In the genomic region with DNA sequence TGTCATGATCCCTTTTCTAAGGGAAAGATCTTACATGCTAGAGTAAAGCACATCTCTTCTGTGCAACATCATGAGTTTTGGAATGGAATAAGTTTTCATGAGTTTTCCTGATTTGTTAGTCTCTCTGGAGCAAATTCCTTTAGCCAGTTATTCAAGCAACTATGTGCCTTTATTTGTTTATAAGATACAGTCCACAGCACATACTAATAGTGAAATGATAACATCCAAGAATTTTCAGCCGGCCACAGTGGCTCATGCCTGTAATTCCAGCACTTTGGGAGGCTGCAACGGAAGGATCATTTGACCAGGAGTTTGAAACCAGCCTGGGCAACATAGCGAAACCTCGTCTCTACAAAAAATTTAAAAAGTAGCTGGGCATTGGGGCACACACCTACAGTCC, we compare ENCODE assay signal across 16 cellular contexts.
DNase-seq lines count a peak whose midpoint lies in the region; ATAC-seq and TF ChIP-seq lines count a peak whose summit lies in the region.
"Had no signal": no experiment of that assay in that cellular context is flagged by ENCODE, and none has a peak within 500 bp of the region (broad histone marks: within the 10 kb centered on the region; RNA-seq: fewer than 3 reads in every experiment).

No MANE protein-coding gene starts in this region.

- peak overlapping the region; percentile 69 for H3K4me2 ChIP-seq in smooth muscle cell

- no peak overlapping the region for H2AFZ ChIP-seq in smooth muscle cell (ENCODE audit: low read depth)

- WGBS in smooth muscle cell (ENCODE audit: low lambda C conversion rate) = 45% methylated on average over 4 of the region's 4 CpGs

- H3K79me2 ChIP-seq in smooth muscle cell (ENCODE audit: low read depth) = no peaks in the 10 kb centered on the region

- ATAC-seq in SK-N-SH treated with all-trans-retinoic acid at 6 μM for 48 hours (peak; percentile 78), GM21423 (IDR thresholded peaks at IDR 0.05; ENCODE audit: unreplicated experiment) (no peak), HG03095 (IDR thresholded peaks at IDR 0.05; ENCODE audit: unreplicated experiment) (no peak)
- ATAC-seq: mucosa of descending colon, WTC11 had no signal

- H3K4me3 ChIP-seq in fibroblast of mammary gland (ENCODE audit: control insufficient read depth, low read depth, low read length) = no peak overlapping the region
- no peak overlapping the region for H3K4me3 ChIP-seq in smooth muscle cell
- H3K4me3 ChIP-seq: mucosa of descending colon, SK-N-MC had no signal

- H3K27me3 ChIP-seq in smooth muscle cell (ENCODE audit: low read depth) = no peaks in the 10 kb centered on the region

- no peaks in the 10 kb centered on the region for H3K9me3 ChIP-seq in smooth muscle cell (replicated peaks; ENCODE audit: low read depth)
- H3K9me3 ChIP-seq: mucosa of descending colon had no signal

- TF ChIP-seq CTCF in fibroblast of mammary gland (conservative IDR thresholded peaks at IDR 0.05; ENCODE audit: control insufficient read depth, insufficient read depth, low read depth, low read length) = no peak
- no peak for TF ChIP-seq CTCF in smooth muscle cell (IDR thresholded peaks at IDR 0.05; ENCODE audit: borderline replicate concordance, insufficient read depth, poor library complexity, severe bottlenecking)

- H4K20me1 ChIP-seq in smooth muscle cell (ENCODE audit: low read depth) = no peaks in the 10 kb centered on the region

- H3K4me1 ChIP-seq in smooth muscle cell (ENCODE audit: low read depth) = peaks cover 3% of the 10 kb centered on the region

- DNase-seq in EL (peak; percentile 85), fibroblast of mammary gland (ENCODE audit: low read depth) (peak; percentile 46), smooth muscle cell (lab: John Stamatoyannopoulos, UW; ENCODE audit: unreplicated experiment) (no peak), GM19240 (ENCODE audit: insufficient read length, low spot score) (no peak)
- DNase-seq in activated CD4-positive, alpha-beta T cell treated with anti-CD3 and anti-CD28 coated beads, Interleukin-2, amount 50 U/mL, for 1 hour = no peak
- DNase-seq: activated CD8-positive, alpha-beta memory T cell treated with anti-CD3 and anti-CD28 coated beads, Interleukin-2, amount 50 U/mL, for 48 hours; foreskin melanocyte; islet precursor cell; mucosa of descending colon; NCI-H2171; stimulated activated CD4-positive, alpha-beta T cell treated with anti-CD3 and anti-CD28 coated beads, Interleukin-4, amount 100 ng/mL, for 4 hours had no signal

- H3F3A ChIP-seq in smooth muscle cell (ENCODE audit: low read depth) = peaks cover 6% of the 10 kb centered on the region

- H3K36me3 ChIP-seq in smooth muscle cell (ENCODE audit: low read depth) = no peaks in the 10 kb centered on the region

- H3K9ac ChIP-seq in smooth muscle cell (ENCODE audit: low read depth) = no peak overlapping the region

- H3K27ac ChIP-seq in smooth muscle cell (ENCODE audit: low read depth) = peak overlapping the region; percentile 72
- H3K27ac ChIP-seq: SK-N-MC had no signal

TF ChIP-seq in SK-N-SH treated with all-trans-retinoic acid at 6 μM for 48 hours, 23 proteins besides CTCF, POLR2A, EP300 and RAD21:
- TF ChIP-seq TCF4 (CRISPR knock-in tag; IDR thresholded peaks at IDR 0.05; ENCODE audit: borderline replicate concordance) (no peak), ARNTL (CRISPR knock-in tag; IDR thresholded peaks at IDR 0.05; ENCODE audit: borderline replicate concordance, low read depth) (no peak), SNAI2 (CRISPR knock-in tag; IDR thresholded peaks at IDR 0.05) (no peak), ZNF565 (CRISPR knock-in tag; conservative IDR thresholded peaks at IDR 0.05; ENCODE audit: low read depth) (no peak), ZC3H10 (CRISPR knock-in tag; IDR thresholded peaks at IDR 0.05) (no peak), PPARA (CRISPR knock-in tag; IDR thresholded peaks at IDR 0.05; ENCODE audit: borderline replicate concordance) (no peak), CSDC2 (CRISPR knock-in tag; IDR thresholded peaks at IDR 0.05) (no peak), BACH2 (CRISPR knock-in tag; IDR thresholded peaks at IDR 0.05; ENCODE audit: borderline replicate concordance) (no peak)

Comparison
In these comparisons a context has a peak if more than half of its experiments do, and no peak if none do; other contexts are left out.
1. DNase-seq: peak in EL (single experiment) and fibroblast of mammary gland (single experiment); none in smooth muscle cell (single experiment), GM19240 (single experiment) and activated CD4-positive, alpha-beta T cell treated with anti-CD3 and anti-CD28 coated beads, Interleukin-2, amount 50 U/mL, for 1 hour (single experiment).